Comparison of ENCODE assay signal across 8 cellular contexts in genomic region chr19:11814707-11815050, GRCh38. TPM values are rescaled to one million over a fixed set of nuclear protein-coding genes. Genes with fewer than 3 reads are reported as not detected.
A peak's percentile ranks its signal among the peaks of the same experiment; 100 is the strongest.
DNase-seq lines count a peak whose midpoint lies in the region; ATAC-seq, FAIRE-seq and TF ChIP-seq lines count a peak whose summit lies in the region.

No MANE protein-coding gene starts in this region.

- no peak for TF ChIP-seq EP300 in HepG2 (IDR thresholded peaks at IDR 0.05; ENCODE audit: low read depth in 2 of 2, low read length in 2 of 2)
- TF ChIP-seq EP300 in HepG2 (CRISPR knock-in tag; IDR thresholded peaks at IDR 0.05; ENCODE audit: borderline replicate concordance), result no peak

- in situ Hi-C loops in HepG2 (cut with HindIII; ENCODE audit: extremely low pct_ligation_motif_present, low pct_unique_long_range_greater_than_20kb), result no loop called here

- WGBS in HepG2 (ENCODE audit: low lambda C conversion rate), result 8% methylated on average over 13 of the region's 13 CpGs
- 13 to 23% methylated on average over 13 of the region's 13 CpGs for WGBS in thyroid gland, 2 donors

- peak overlapping the region; percentile 89 for H3K27ac ChIP-seq in HepG2 (ENCODE audit: extremely low read length, insufficient read depth, low read length)
- peak overlapping the region; percentile 63 to 81 (median 75) for H3K27ac ChIP-seq in thyroid gland

- CTCF ChIA-PET in HepG2 (lab: Yijun Ruan, JAX; ENCODE audit: low intra/inter-chr PET ratio, low total read pairs), result interaction anchor here (0.9 kb wide), 1 partner anchor 18 kb away, joined by 3 read pairs; no protein-coding TSS in a partner anchor

- TF ChIP-seq RAD21 in HepG2 (CRISPR knock-in tag; IDR thresholded peaks at IDR 0.05), result no peak

- TF ChIP-seq POLR2A in HepG2 (IDR thresholded peaks at IDR 0.05; ENCODE audit: insufficient read depth in 1 of 2, low read depth in 2 of 2, low read length in 2 of 2) (no peak), thyroid gland (IDR thresholded peaks at IDR 0.05) (no peak)

- H3K79me2 ChIP-seq in HepG2 (ENCODE audit: insufficient read depth, low read length), result peaks cover 6% of the 10 kb centered on the region

- DNase-seq in GM06990 (ENCODE audit: extremely low read depth, insufficient read length), result no peak
- DNase-seq in NCI-H526 treated with DMSO at 0.1 percent for 48 hours (lab: John Stamatoyannopoulos, UW), result peak; percentile 1
- peak; percentile 31 for DNase-seq in cerebellar cortex (ENCODE audit: low spot score)
- no peak for DNase-seq in HepG2 (ENCODE audit: low spot score)
- DNase-seq in thyroid gland, result no peak
- DNase-seq in NCI-H2196 treated with DMSO at 0.1 percent for 48 hours (lab: John Stamatoyannopoulos, UW; ENCODE audit: unreplicated experiment), result no peak

- H2AFZ ChIP-seq in HepG2 (ENCODE audit: low read length), result no peak overlapping the region

- no peaks in the 10 kb centered on the region for H3K36me3 ChIP-seq in GM06990 (ENCODE audit: control insufficient read depth, insufficient read depth, low read length)
- H3K36me3 ChIP-seq in HepG2 (replicated peaks in 1 of 2; ENCODE audit: control insufficient read depth in 1 of 2, insufficient read depth in 2 of 2, low read length in 2 of 2), result no peaks in the 10 kb centered on the region; a peak in 1 of 5 replicates
- no peaks in the 10 kb centered on the region for H3K36me3 ChIP-seq in thyroid gland

- no peak for FAIRE-seq in HepG2 (lab: Jason Lieb, UNC)

- intact Hi-C loops in HepG2 (cut with micrococcal nuclease; ENCODE audit: unreplicated experiment) (no loop called here), thyroid gland (cut with DNase I) (no loop called here)

- H3K4me3 ChIP-seq in GM06990 (replicated peaks; ENCODE audit: low read depth, low read length) (peak overlapping the region; percentile 82), HepG2 (replicated peaks in 1 of 3; ENCODE audit: insufficient read depth in 1 of 3, low read depth in 2 of 3, low read length in 3 of 3) (peak overlapping the region; percentile 84 to 99 (median 91)), thyroid gland (replicated peaks in 1 of 3) (peak overlapping the region; percentile 52 to 77 (median 65))

- no peaks in the 10 kb centered on the region for H4K20me1 ChIP-seq in HepG2 (ENCODE audit: insufficient read depth, low read length)

- H3K9me3 ChIP-seq in HepG2 (ENCODE audit: low read length) (no peaks in the 10 kb centered on the region), thyroid gland (no peaks in the 10 kb centered on the region)

- peaks cover 32% of the 10 kb centered on the region for H3K4me1 ChIP-seq in HepG2 (ENCODE audit: insufficient read depth, low read length)
- H3K4me1 ChIP-seq in thyroid gland, result peaks cover 0 to 11% of the 10 kb centered on the region in 2 donors

- ATAC-seq in HepG2 (peak; percentile 45), HG03159 (IDR thresholded peaks at IDR 0.05; ENCODE audit: unreplicated experiment) (no peak), GM19035 (IDR thresholded peaks at IDR 0.05; ENCODE audit: unreplicated experiment) (no peak)

- POLR2A ChIA-PET in HepG2 (lab: Yijun Ruan, JAX), result interaction anchor here (0.6 to 4.5 kb wide), 4 partner anchors 10 to 73 kb away, joined by 3 to 27 read pairs (median 3); partner anchors contain the start of genes ZNF491 and ZNF69

- no TSS peak for BruUV-seq in HepG2 (replicated peaks; lab: Mats Ljungman, UMichigan)

- peak overlapping the region; percentile 95 for H3K9ac ChIP-seq in HepG2 (ENCODE audit: insufficient read depth, low read depth, low read length)

- TF ChIP-seq CTCF in GM06990 (IDR thresholded peaks at IDR 0.05; ENCODE audit: insufficient read depth, low read length, poor library complexity, severe bottlenecking), result no peak
- TF ChIP-seq CTCF in HepG2 (CRISPR knock-in tag; IDR thresholded peaks at IDR 0.05), result no peak
- no peak for TF ChIP-seq CTCF in thyroid gland (IDR thresholded peaks at IDR 0.05)

- peak overlapping the region; percentile 99 for H3K4me2 ChIP-seq in HepG2 (ENCODE audit: low read depth, low read length)

- H3K27me3 ChIP-seq in GM06990 (replicated peaks; ENCODE audit: control insufficient read depth, insufficient read depth, low read length) (no peaks in the 10 kb centered on the region), HepG2 (ENCODE audit: control insufficient read depth in 1 of 2, insufficient read depth in 2 of 2, low read length in 2 of 2) (no peaks in the 10 kb centered on the region; a peak in 1 of 5 replicates), thyroid gland (no peaks in the 10 kb centered on the region)

RNA-seq across cellular contexts. Expression of gene ZNF440, which starts 0.6 kb away (rescaled TPM):
- 12.4 and 16.8 TPM in 2 replicates for total RNA-seq in HepG2 (2016; rRNA removed; fragmentation: Illumina TruSeq; extraction: Trizol)
- total RNA-seq in HepG2 (2016; cell fraction: cytosol; rRNA removed; fragmentation: Illumina TruSeq; extraction: Trizol; ENCODE audit: low read depth), result 0.81 and 1.3 TPM in 2 replicates
- total RNA-seq in HepG2 (2016; cell fraction: insoluble cytoplasmic fraction; rRNA removed; fragmentation: Illumina TruSeq; extraction: Trizol), result 12.1 and 13.4 TPM in 2 replicates
- 3.4 and 4.6 TPM in 2 replicates for total RNA-seq in HepG2 (2016; cell fraction: membrane; rRNA removed; fragmentation: Illumina TruSeq; extraction: Trizol)
- 13.2 and 14.6 TPM in 2 replicates for total RNA-seq in HepG2 (2016; cell fraction: nucleus; rRNA removed; fragmentation: Illumina TruSeq; extraction: Trizol)
- polyA plus RNA-seq in HepG2 (2011; rRNA removed), result 2.4 and 2.7 TPM in 2 replicates
- 0.70 and 1.1 TPM in 2 replicates for polyA plus RNA-seq in HepG2 (2011; cell fraction: cytosol; rRNA removed)
- 3.5 and 3.9 TPM in 2 replicates for polyA plus RNA-seq in HepG2 (2011; cell fraction: nucleus; rRNA removed)
- polyA plus RNA-seq in HepG2 (2012), result 2.4 and 3.6 TPM in 2 replicates
- polyA plus RNA-seq in HepG2 (2016; cell fraction: cytosol; fragmentation: Illumina TruSeq; extraction: Trizol; ENCODE audit: low read depth), result 0.32 and 0.45 TPM in 2 replicates
- 5.0 and 5.3 TPM in 2 replicates for polyA plus RNA-seq in HepG2 (2016; cell fraction: insoluble cytoplasmic fraction; fragmentation: Illumina TruSeq; extraction: Trizol; ENCODE audit: low read depth)
- 0.68 and 0.85 TPM in 2 replicates for polyA plus RNA-seq in HepG2 (2016; cell fraction: membrane; fragmentation: Illumina TruSeq; extraction: Trizol; ENCODE audit: low read depth)
- 25.4 and 27.4 TPM in 2 replicates for polyA plus RNA-seq in HepG2 (2016; cell fraction: nucleus; fragmentation: Illumina TruSeq; extraction: Trizol; ENCODE audit: insufficient read depth, low read depth)
- 2.8 and 4.8 TPM in 2 replicates for polyA minus RNA-seq in HepG2 (2011; rRNA and poly(A)+ RNA removed; ENCODE audit: low replicate concordance)
- 4.1 and 4.5 TPM in 2 replicates for polyA minus RNA-seq in HepG2 (2011; cell fraction: cytosol; rRNA and poly(A)+ RNA removed)
- polyA minus RNA-seq in HepG2 (2011; cell fraction: nucleus; rRNA and poly(A)+ RNA removed), result 14.0 and 15.9 TPM in 2 replicates
- 10 to 100 TPM; 11.9 to 16.0 (median 13.8) TPM for total RNA-seq in thyroid gland

RNA-seq across cellular contexts. Expression of gene ZNF491, which starts 16.4 kb away (rescaled TPM):
- 1.7 and 2.2 TPM in 2 replicates for total RNA-seq in HepG2 (2016; rRNA removed; fragmentation: Illumina TruSeq; extraction: Trizol)
- total RNA-seq in HepG2 (2016; cell fraction: cytosol; rRNA removed; fragmentation: Illumina TruSeq; extraction: Trizol; ENCODE audit: low read depth), result 1.8 and 1.9 TPM in 2 replicates
- 1.7 and 2.9 TPM in 2 replicates for total RNA-seq in HepG2 (2016; cell fraction: insoluble cytoplasmic fraction; rRNA removed; fragmentation: Illumina TruSeq; extraction: Trizol)
- 1.8 and 2.0 TPM in 2 replicates for total RNA-seq in HepG2 (2016; cell fraction: membrane; rRNA removed; fragmentation: Illumina TruSeq; extraction: Trizol)
- total RNA-seq in HepG2 (2016; cell fraction: nucleus; rRNA removed; fragmentation: Illumina TruSeq; extraction: Trizol), result 2.1 and 2.7 TPM in 2 replicates
- 0.46 and 0.57 TPM in 2 replicates for polyA plus RNA-seq in HepG2 (2011; rRNA removed)
- 0.20 and 0.22 TPM in 2 replicates for polyA plus RNA-seq in HepG2 (2011; cell fraction: cytosol; rRNA removed)
- polyA plus RNA-seq in HepG2 (2011; cell fraction: nucleus; rRNA removed), result 0.48 and 0.69 TPM in 2 replicates
- 0.28 and 0.32 TPM in 2 replicates for polyA plus RNA-seq in HepG2 (2012)
- polyA plus RNA-seq in HepG2 (2016; cell fraction: cytosol; fragmentation: Illumina TruSeq; extraction: Trizol; ENCODE audit: low read depth), result 0.08 and 0.50 TPM in 2 replicates
- 0.96 and 1.1 TPM in 2 replicates for polyA plus RNA-seq in HepG2 (2016; cell fraction: insoluble cytoplasmic fraction; fragmentation: Illumina TruSeq; extraction: Trizol; ENCODE audit: low read depth)
- 0.29 and 0.36 TPM in 2 replicates for polyA plus RNA-seq in HepG2 (2016; cell fraction: membrane; fragmentation: Illumina TruSeq; extraction: Trizol; ENCODE audit: low read depth)
- 2.4 and 2.8 TPM in 2 replicates for polyA plus RNA-seq in HepG2 (2016; cell fraction: nucleus; fragmentation: Illumina TruSeq; extraction: Trizol; ENCODE audit: insufficient read depth, low read depth)
- polyA minus RNA-seq in HepG2 (2011; rRNA and poly(A)+ RNA removed; ENCODE audit: low replicate concordance), result 2.2 TPM in 1 of 2 replicates, not detected in the other
- polyA minus RNA-seq in HepG2 (2011; cell fraction: cytosol; rRNA and poly(A)+ RNA removed), result 0.26 and 0.59 TPM in 2 replicates
- polyA minus RNA-seq in HepG2 (2011; cell fraction: nucleus; rRNA and poly(A)+ RNA removed), result 1.7 and 2.4 TPM in 2 replicates
- 1 to 10 TPM; 2.9 to 3.2 (median 3.1) TPM for total RNA-seq in thyroid gland

RNA-seq across cellular contexts. Expression of gene ZNF439, which starts 33.8 kb away (rescaled TPM):
- total RNA-seq in HepG2 (2016; rRNA removed; fragmentation: Illumina TruSeq; extraction: Trizol) (3.9 and 4.9 TPM in 2 replicates), thyroid gland (10 to 100 TPM; 13.8 to 22.9 (median 18.6) TPM)
- total RNA-seq in HepG2 (2016; cell fraction: cytosol; rRNA removed; fragmentation: Illumina TruSeq; extraction: Trizol; ENCODE audit: low read depth), result 0.35 and 0.51 TPM in 2 replicates
- 4.1 and 5.3 TPM in 2 replicates for total RNA-seq in HepG2 (2016; cell fraction: insoluble cytoplasmic fraction; rRNA removed; fragmentation: Illumina TruSeq; extraction: Trizol)
- 1.8 and 2.1 TPM in 2 replicates for total RNA-seq in HepG2 (2016; cell fraction: membrane; rRNA removed; fragmentation: Illumina TruSeq; extraction: Trizol)
- total RNA-seq in HepG2 (2016; cell fraction: nucleus; rRNA removed; fragmentation: Illumina TruSeq; extraction: Trizol), result 4.0 and 6.3 TPM in 2 replicates
- polyA plus RNA-seq in HepG2 (2011; rRNA removed), result 2.9 TPM in 2 replicates
- 1.0 and 1.2 TPM in 2 replicates for polyA plus RNA-seq in HepG2 (2011; cell fraction: cytosol; rRNA removed)
- 4.4 and 5.2 TPM in 2 replicates for polyA plus RNA-seq in HepG2 (2011; cell fraction: nucleus; rRNA removed)
- polyA plus RNA-seq in HepG2 (2012), result 1.4 and 1.7 TPM in 2 replicates
- 0.07 and 0.20 TPM in 2 replicates for polyA plus RNA-seq in HepG2 (2016; cell fraction: cytosol; fragmentation: Illumina TruSeq; extraction: Trizol; ENCODE audit: low read depth)
- 2.5 and 2.9 TPM in 2 replicates for polyA plus RNA-seq in HepG2 (2016; cell fraction: insoluble cytoplasmic fraction; fragmentation: Illumina TruSeq; extraction: Trizol; ENCODE audit: low read depth)
- polyA plus RNA-seq in HepG2 (2016; cell fraction: membrane; fragmentation: Illumina TruSeq; extraction: Trizol; ENCODE audit: low read depth), result 0.22 and 0.44 TPM in 2 replicates
- polyA plus RNA-seq in HepG2 (2016; cell fraction: nucleus; fragmentation: Illumina TruSeq; extraction: Trizol; ENCODE audit: insufficient read depth, low read depth), result 11.0 and 11.8 TPM in 2 replicates
- polyA minus RNA-seq in HepG2 (2011; rRNA and poly(A)+ RNA removed; ENCODE audit: low replicate concordance), result 1.3 TPM in 1 of 2 replicates, not detected in the other
- polyA minus RNA-seq in HepG2 (2011; cell fraction: cytosol; rRNA and poly(A)+ RNA removed), result 2.0 and 2.6 TPM in 2 replicates
- 8.4 and 9.6 TPM in 2 replicates for polyA minus RNA-seq in HepG2 (2011; cell fraction: nucleus; rRNA and poly(A)+ RNA removed)

RNA-seq across cellular contexts. Expression of gene ZNF441, which starts 47.9 kb away (rescaled TPM):
- total RNA-seq in HepG2 (2016; rRNA removed; fragmentation: Illumina TruSeq; extraction: Trizol) (10.0 and 18.0 TPM in 2 replicates), thyroid gland (10 to 100 TPM; 17.8 to 56.4 (median 24.2) TPM)
- total RNA-seq in HepG2 (2016; cell fraction: cytosol; rRNA removed; fragmentation: Illumina TruSeq; extraction: Trizol; ENCODE audit: low read depth), result 1.2 and 2.6 TPM in 2 replicates
- total RNA-seq in HepG2 (2016; cell fraction: insoluble cytoplasmic fraction; rRNA removed; fragmentation: Illumina TruSeq; extraction: Trizol), result 11.3 and 15.3 TPM in 2 replicates
- 3.7 and 5.1 TPM in 2 replicates for total RNA-seq in HepG2 (2016; cell fraction: membrane; rRNA removed; fragmentation: Illumina TruSeq; extraction: Trizol)
- 13.4 and 15.8 TPM in 2 replicates for total RNA-seq in HepG2 (2016; cell fraction: nucleus; rRNA removed; fragmentation: Illumina TruSeq; extraction: Trizol)
- 2.8 and 3.5 TPM in 2 replicates for polyA plus RNA-seq in HepG2 (2011; rRNA removed)
- 0.54 and 1.0 TPM in 2 replicates for polyA plus RNA-seq in HepG2 (2011; cell fraction: cytosol; rRNA removed)
- 4.8 and 5.7 TPM in 2 replicates for polyA plus RNA-seq in HepG2 (2011; cell fraction: nucleus; rRNA removed)
- polyA plus RNA-seq in HepG2 (2012), result 2.3 and 3.6 TPM in 2 replicates
- 0.07 and 0.16 TPM in 2 replicates for polyA plus RNA-seq in HepG2 (2016; cell fraction: cytosol; fragmentation: Illumina TruSeq; extraction: Trizol; ENCODE audit: low read depth)
- 5.5 and 5.8 TPM in 2 replicates for polyA plus RNA-seq in HepG2 (2016; cell fraction: insoluble cytoplasmic fraction; fragmentation: Illumina TruSeq; extraction: Trizol; ENCODE audit: low read depth)
- 0.39 and 0.42 TPM in 2 replicates for polyA plus RNA-seq in HepG2 (2016; cell fraction: membrane; fragmentation: Illumina TruSeq; extraction: Trizol; ENCODE audit: low read depth)
- 10.6 and 11.9 TPM in 2 replicates for polyA plus RNA-seq in HepG2 (2016; cell fraction: nucleus; fragmentation: Illumina TruSeq; extraction: Trizol; ENCODE audit: insufficient read depth, low read depth)
- polyA minus RNA-seq in HepG2 (2011; rRNA and poly(A)+ RNA removed; ENCODE audit: low replicate concordance), result 1.3 and 2.4 TPM in 2 replicates
- 3.3 and 3.6 TPM in 2 replicates for polyA minus RNA-seq in HepG2 (2011; cell fraction: cytosol; rRNA and poly(A)+ RNA removed)
- 19.5 and 20.9 TPM in 2 replicates for polyA minus RNA-seq in HepG2 (2011; cell fraction: nucleus; rRNA and poly(A)+ RNA removed)

Comparison
In these comparisons a context has a peak if more than half of its experiments do, and no peak if none do; other contexts are left out.
1. DNase-seq: peak in NCI-H526 treated with DMSO at 0.1 percent for 48 hours (single experiment) and cerebellar cortex (single experiment); none in GM06990 (single experiment), HepG2 (single experiment), thyroid gland (0 of 2) and NCI-H2196 treated with DMSO at 0.1 percent for 48 hours (single experiment).
2. Peak in every context shown above with its lines, with median percentiles within 50 percentile points of each other: H3K4me3 ChIP-seq.